8 cellular contexts compared by ENCODE assay signal in the genomic region with DNA sequence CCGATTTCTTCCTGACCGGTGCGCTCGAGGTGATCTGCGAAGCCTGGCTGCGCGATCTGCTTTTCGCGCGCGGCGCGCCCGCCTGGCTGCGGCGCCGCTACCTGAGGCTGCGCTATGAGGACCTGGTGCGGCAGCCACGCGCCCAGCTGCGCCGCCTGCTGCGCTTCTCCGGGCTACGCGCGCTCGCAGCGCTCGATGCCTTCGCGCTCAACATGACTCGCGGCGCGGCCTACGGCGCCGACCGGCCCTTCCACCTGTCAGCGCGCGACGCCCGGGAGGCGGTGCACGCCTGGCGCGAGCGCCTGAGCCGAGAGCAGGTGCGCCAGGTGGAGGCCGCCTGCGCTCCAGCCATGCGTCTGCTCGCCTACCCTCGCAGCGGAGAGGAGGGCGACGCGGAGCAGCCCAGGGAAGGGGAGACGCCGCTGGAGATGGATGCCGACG. TPM values are rescaled to one million over a fixed set of nuclear protein-coding genes. Genes with fewer than 3 reads are reported as not detected.
DNase-seq lines count a peak whose midpoint lies in the region; ATAC-seq and TF ChIP-seq lines count a peak whose summit lies in the region.

No MANE protein-coding gene starts in this region.

- peak overlapping the region; percentile 80 for H3K4me2 ChIP-seq in Loucy (ENCODE audit: low read depth, low read length, poor library complexity, severe bottlenecking)
- H3K4me2 ChIP-seq in osteoblast (ENCODE audit: insufficient read depth, low read length) = peak overlapping the region; percentile 57

- peaks cover 17% of the 10 kb centered on the region for H3K36me3 Mint-ChIP-seq in activated CD4-positive, alpha-beta T cell treated with anti-CD3 and anti-CD28 coated beads, Interleukin-2, amount 10 ng/mL, durations not matched to agents 24 days and 14 days (ENCODE audit: low read depth)

- H3K9me3 ChIP-seq in Loucy (ENCODE audit: insufficient read depth, low read depth, low read length) = no peaks in the 10 kb centered on the region
- peaks cover 0 to 8% (median 0%) of the 10 kb centered on the region in 4 donors for H3K9me3 ChIP-seq in esophagus muscularis mucosa
- no peaks in the 10 kb centered on the region for H3K9me3 ChIP-seq in osteoblast (ENCODE audit: low read depth, low read length)

- H3K79me2 ChIP-seq in Loucy (ENCODE audit: insufficient read depth, low read length) (peaks cover 3% of the 10 kb centered on the region), osteoblast (ENCODE audit: insufficient read depth, low read length) (peaks cover 18% of the 10 kb centered on the region)

- no peaks in the 10 kb centered on the region for H3K27me3 ChIP-seq in Loucy (ENCODE audit: insufficient read depth, low read length, poor library complexity, severe bottlenecking)
- H3K27me3 ChIP-seq in esophagus muscularis mucosa = peaks cover 0 to 9% (median 0%) of the 10 kb centered on the region in 4 donors
- no peaks in the 10 kb centered on the region for H3K27me3 ChIP-seq in osteoblast (ENCODE audit: insufficient read depth, low read length)

- H3K36me3 ChIP-seq in Loucy (ENCODE audit: insufficient read depth, low read length) (no peaks in the 10 kb centered on the region), esophagus muscularis mucosa (no peaks in the 10 kb centered on the region), osteoblast (ENCODE audit: insufficient read depth, low read length) (no peaks in the 10 kb centered on the region)

- TF ChIP-seq CTCF in Loucy (conservative IDR thresholded peaks at IDR 0.05; ENCODE audit: low read length) = no peak
- no peak for TF ChIP-seq CTCF in esophagus muscularis mucosa (IDR thresholded peaks at IDR 0.05)
- no peak for TF ChIP-seq CTCF in osteoblast (IDR thresholded peaks at IDR 0.05; ENCODE audit: extremely low read depth, low read depth, low read length)

- H3K27me3 Mint-ChIP-seq in activated CD4-positive, alpha-beta T cell treated with anti-CD3 and anti-CD28 coated beads, Interleukin-2, amount 10 ng/mL, durations not matched to agents 24 days and 14 days = no peaks in the 10 kb centered on the region

- WGBS in esophagus muscularis mucosa = no CpG with 5 or more reads among the region's 66 CpGs

- TF ChIP-seq POLR2A in GM18505 (IDR thresholded peaks at IDR 0.05; ENCODE audit: borderline replicate concordance, extremely low read depth, insufficient read depth, insufficient read length) (no peak), esophagus muscularis mucosa (IDR thresholded peaks at IDR 0.05; ENCODE audit: low read depth) (no peak)

- H3K9me3 Mint-ChIP-seq in activated CD4-positive, alpha-beta T cell treated with anti-CD3 and anti-CD28 coated beads, Interleukin-2, amount 10 ng/mL, durations not matched to agents 24 days and 14 days = no peaks in the 10 kb centered on the region

- H3K4me1 Mint-ChIP-seq in activated CD4-positive, alpha-beta T cell treated with anti-CD3 and anti-CD28 coated beads, Interleukin-2, amount 10 ng/mL, durations not matched to agents 24 days and 14 days = peaks cover 39% of the 10 kb centered on the region

- peak; percentile 85 for DNase-seq in activated CD4-positive, alpha-beta T cell treated with anti-CD3 and anti-CD28 coated beads, Interleukin-2, amount 10 ng/mL, durations not matched to agents 24 days and 14 days
- no peak for DNase-seq in esophagus muscularis mucosa (ENCODE audit: extremely low spot score)
- DNase-seq in osteoblast (ENCODE audit: insufficient read length, low spot score, missing footprints) = peak; percentile 34
- DNase-seq in epidermal melanocyte (ENCODE audit: insufficient read length, low spot score) = no peak
- DNase-seq in cerebellar nuclear complex (lab: John Stamatoyannopoulos, UW) = no peak

- ATAC-seq in GM18505 (IDR thresholded peaks at IDR 0.05; ENCODE audit: unreplicated experiment) (peak; percentile 14), GM18858 (IDR thresholded peaks at IDR 0.05; ENCODE audit: unreplicated experiment) (no peak)

- TF ChIP-seq EP300 in esophagus muscularis mucosa (IDR thresholded peaks at IDR 0.05) = no peak

- no peak overlapping the region for H3K27ac Mint-ChIP-seq in activated CD4-positive, alpha-beta T cell treated with anti-CD3 and anti-CD28 coated beads, Interleukin-2, amount 10 ng/mL, durations not matched to agents 24 days and 14 days

- intact Hi-C loops in activated CD4-positive, alpha-beta T cell treated with anti-CD3 and anti-CD28 coated beads, Interleukin-2, amount 10 ng/mL, durations not matched to agents 24 days and 14 days (cut with micrococcal nuclease) = loop anchor here (5.0 kb wide), 2 partner anchors 137 to 262 kb away; a partner anchor contains a TSS
- intact Hi-C loops in esophagus muscularis mucosa (cut with DNase I) = loop anchor here (5.0 kb wide), 1 partner anchor 112 kb away; no protein-coding TSS in a partner anchor

- H4K20me1 ChIP-seq in Loucy (ENCODE audit: insufficient read depth, low read length, poor library complexity, severe bottlenecking) = no peaks in the 10 kb centered on the region
- no peaks in the 10 kb centered on the region for H4K20me1 ChIP-seq in osteoblast (ENCODE audit: insufficient read depth, low read length)

- no peaks in the 10 kb centered on the region for H3F3A ChIP-seq in Loucy (ENCODE audit: low read depth)

- peak overlapping the region; percentile 89 for H3K4me3 Mint-ChIP-seq in activated CD4-positive, alpha-beta T cell treated with anti-CD3 and anti-CD28 coated beads, Interleukin-2, amount 10 ng/mL, durations not matched to agents 24 days and 14 days

- H3K9ac ChIP-seq in Loucy (ENCODE audit: low read depth, low read length, poor library complexity, severe bottlenecking) = no peak overlapping the region

- no peak overlapping the region for H2AFZ ChIP-seq in Loucy (ENCODE audit: low read length)
- no peak overlapping the region for H2AFZ ChIP-seq in osteoblast (ENCODE audit: low read length)

- H3K4me3 ChIP-seq in Loucy (ENCODE audit: low read length, poor library complexity, severe bottlenecking) = peak overlapping the region; percentile 71
- H3K4me3 ChIP-seq in esophagus muscularis mucosa = peak overlapping the region; percentile 58 to 71 (median 60)
- peak overlapping the region; percentile 73 for H3K4me3 ChIP-seq in osteoblast (ENCODE audit: insufficient read depth, low read length)

- no peaks in the 10 kb centered on the region for H3K9me2 ChIP-seq in Loucy (replicated peaks; ENCODE audit: low read depth, low read length)

- H3K27ac ChIP-seq in esophagus muscularis mucosa (replicated peaks in 1 of 4) = peak overlapping the region; percentile 43 to 75 (median 67)
- no peak overlapping the region for H3K27ac ChIP-seq in osteoblast (ENCODE audit: low read depth, low read length)

- H3K4me1 ChIP-seq in Loucy (ENCODE audit: insufficient read depth, low read length, poor library complexity, severe bottlenecking) (peaks cover 20% of the 10 kb centered on the region), esophagus muscularis mucosa (peaks cover 7 to 27% (median 17%) of the 10 kb centered on the region in 4 donors), osteoblast (ENCODE audit: insufficient read depth, low read length) (peaks cover 17% of the 10 kb centered on the region)

RNA-seq across cellular contexts. Expression of a gene that starts 1.4 kb away (rescaled TPM):
- total RNA-seq in activated CD4-positive, alpha-beta T cell treated with anti-CD3 and anti-CD28 coated beads, Interleukin-2, amount 10 ng/mL, durations not matched to agents 24 days and 14 days = 6.5 and 6.9 TPM in 2 replicates
- total RNA-seq in esophagus muscularis mucosa = 10 to 100 TPM; 12.5 to 20.6 (median 17.2) TPM
- total RNA-seq in osteoblast = 6.5 and 8.0 TPM in 2 replicates

RNA-seq across cellular contexts. Expression of a gene that starts 29.7 kb away (rescaled TPM):
- 2.1 and 2.6 TPM in 2 replicates for total RNA-seq in activated CD4-positive, alpha-beta T cell treated with anti-CD3 and anti-CD28 coated beads, Interleukin-2, amount 10 ng/mL, durations not matched to agents 24 days and 14 days
- total RNA-seq in esophagus muscularis mucosa (1 to 10 TPM; 2.0 to 5.0 (median 2.8) TPM), osteoblast (4.7 and 5.6 TPM in 2 replicates)

Comparison
In these comparisons a context has a peak if more than half of its experiments do, and no peak if none do; other contexts are left out.
1. DNase-seq: peak in activated CD4-positive, alpha-beta T cell treated with anti-CD3 and anti-CD28 coated beads, Interleukin-2, amount 10 ng/mL, durations not matched to agents 24 days and 14 days (single experiment) and osteoblast (single experiment); none in esophagus muscularis mucosa (single experiment), epidermal melanocyte (single experiment) and cerebellar nuclear complex (0 of 2).
2. Peak in every context shown above with its lines, with median percentiles within 50 percentile points of each other: H3K4me3 ChIP-seq.